8 cellular contexts compared by ENCODE assay signal in the genomic region with DNA sequence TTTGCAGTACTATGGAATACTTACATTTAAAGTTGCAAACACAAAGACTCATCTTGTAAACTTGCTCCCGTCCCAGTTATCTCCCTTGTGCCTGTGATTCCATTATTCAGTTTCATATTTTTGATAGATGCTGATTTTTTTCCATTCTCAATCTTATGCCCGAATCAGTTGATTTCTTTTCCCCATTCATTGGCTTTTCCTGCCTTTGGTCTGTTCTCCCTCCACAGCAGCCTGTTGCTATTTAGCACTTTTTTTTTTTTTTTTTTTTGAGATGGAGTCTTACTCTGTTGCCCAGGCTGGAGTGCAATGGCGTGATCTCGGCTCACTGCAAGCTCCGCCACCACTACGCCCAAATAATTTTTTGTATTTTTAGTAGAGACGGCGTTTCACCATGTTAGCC.
"Had no signal": no experiment of that assay in that cellular context is flagged by ENCODE, and none has a peak within 500 bp of the region (broad histone marks: within the 10 kb centered on the region; RNA-seq: fewer than 3 reads in every experiment).

No MANE protein-coding gene starts in this region.

- H3K36me3 Mint-ChIP-seq: IgD-negative memory B cell had no signal

- H3K4me3 ChIP-seq: GM23248, HAP-1 had no signal

- DNase-seq: GM23248, GOT3, H7, HFFc6, KG1 had no signal

- H3K4me1 ChIP-seq: HAP-1 had no signal

- H3K9me3 Mint-ChIP-seq: IgD-negative memory B cell had no signal

- H3K36me3 ChIP-seq: HAP-1 had no signal

- H3K27ac Mint-ChIP-seq: HFFc6, IgD-negative memory B cell had no signal

- H3K27ac ChIP-seq: GM23248, HL-60 had no signal

- H2AFZ ChIP-seq: GM23248 had no signal

- H3K9me3 ChIP-seq: HAP-1 had no signal

- H3K9ac ChIP-seq: GM23248 had no signal

- H3K4me3 Mint-ChIP-seq: HFFc6, IgD-negative memory B cell had no signal
